In genomic region chr11:93773601-93774200, GRCh38 we compare ENCODE assay signal across 35 cellular contexts.
"Had no signal": no experiment of that assay in that cellular context is flagged by ENCODE, and none has a peak within 500 bp of the region (broad histone marks: within the 10 kb centered on the region; RNA-seq: fewer than 3 reads in every experiment).

No MANE protein-coding gene starts in this region.

- H3K4me3 Mint-ChIP-seq: activated B cell treated with CpG ODN at 0.5 μM for 24 hours; activated CD8-positive, alpha-beta T cell treated with anti-CD3 and anti-CD28 coated beads for 36 hours; activated naive CD4-positive, alpha-beta T cell treated with anti-CD3 and anti-CD28 coated beads for 36 hours; activated naive CD4-positive, alpha-beta T cell treated with anti-CD3 and anti-CD28 coated beads, Interleukin-2, amount 50 U/mL, for 24 hours; activated naive CD8-positive, alpha-beta T cell treated with anti-CD3 and anti-CD28 coated beads for 36 hours; activated naive CD8-positive, alpha-beta T cell treated with anti-CD3 and anti-CD28 coated beads, Interleukin-2, amount 50 U/mL, for 24 hours; activated T-cell treated with anti-CD3 and anti-CD28 coated beads, Interleukin-2, amount 50 U/mL, for 4 hours; brain; central memory CD8-positive, alpha-beta T cell; dendritic cell treated with granulocyte-macrophage colony-stimulating factor and Interleukin-4, amounts not matched to agents 40 ng/mL and 50 ng/mL, for 4 days; endodermal cell; T-helper 17 cell; T-helper 2 cell treated with Interferon-gamma antibody and Interleukin-4, amounts not matched to agents 5 μg/mL and 100 μg/mL, for 36 hours had no signal

- DNase-seq: activated B cell treated with CpG ODN at 0.5 μM for 24 hours; activated CD4-positive, alpha-beta T cell treated with anti-CD3 and anti-CD28 coated beads for 48 hours; activated CD4-positive, alpha-beta T cell treated with anti-CD3 and anti-CD28 coated beads, Interleukin-2, amount 50 U/mL, for 1 hour; activated CD4-positive, alpha-beta T cell treated with anti-CD3 and anti-CD28 coated beads, Interleukin-2, amount 50 U/mL, for 48 hours; activated CD8-positive, alpha-beta memory T cell treated with anti-CD3 and anti-CD28 coated beads for 24 hours; activated CD8-positive, alpha-beta T cell treated with anti-CD3 and anti-CD28 coated beads for 36 hours; activated effector memory CD4-positive, alpha-beta T cell treated with anti-CD3 and anti-CD28 coated beads, Interleukin-2, amount 50 U/mL, for 16 hours; activated naive CD4-positive, alpha-beta T cell treated with anti-CD3 and anti-CD28 coated beads for 36 hours; activated naive CD8-positive, alpha-beta T cell treated with anti-CD3 and anti-CD28 coated beads for 36 hours; activated naive CD8-positive, alpha-beta T cell treated with anti-CD3 and anti-CD28 coated beads, Interleukin-2, amount 50 U/mL, for 24 hours; activated T-cell treated with anti-CD3 and anti-CD28 coated beads, Interleukin-2, amount 50 U/mL, for 4 hours; adrenal gland; amygdala; dorsolateral prefrontal cortex; effector memory CD4-positive, alpha-beta T cell; foreskin keratinocyte; gastrocnemius medialis; glutamatergic neuron; T-helper 1 cell; T-helper 17 cell; T1000; WERI-Rb-1 had no signal

- H3K4me1 Mint-ChIP-seq: activated B cell treated with CpG ODN at 0.5 μM for 24 hours; activated naive CD4-positive, alpha-beta T cell treated with anti-CD3 and anti-CD28 coated beads, Interleukin-2, amount 50 U/mL, for 24 hours; activated naive CD8-positive, alpha-beta T cell treated with anti-CD3 and anti-CD28 coated beads for 36 hours; activated naive CD8-positive, alpha-beta T cell treated with anti-CD3 and anti-CD28 coated beads, Interleukin-2, amount 50 U/mL, for 24 hours; brain; central memory CD8-positive, alpha-beta T cell; T-helper 17 cell had no signal

- H3K27me3 Mint-ChIP-seq: activated B cell treated with CpG ODN at 0.5 μM for 24 hours; activated CD8-positive, alpha-beta T cell treated with anti-CD3 and anti-CD28 coated beads for 36 hours; activated naive CD4-positive, alpha-beta T cell treated with anti-CD3 and anti-CD28 coated beads, Interleukin-2, amount 50 U/mL, for 24 hours; activated naive CD8-positive, alpha-beta T cell treated with anti-CD3 and anti-CD28 coated beads for 36 hours; activated naive CD8-positive, alpha-beta T cell treated with anti-CD3 and anti-CD28 coated beads, Interleukin-2, amount 50 U/mL, for 24 hours; brain; central memory CD8-positive, alpha-beta T cell; dendritic cell treated with granulocyte-macrophage colony-stimulating factor and Interleukin-4, amounts not matched to agents 40 ng/mL and 50 ng/mL, for 4 days; T-helper 17 cell had no signal

- H3K4me1 ChIP-seq: adrenal gland, ascending aorta, breast epithelium, foreskin keratinocyte, gastrocnemius medialis had no signal

- H3K9me3 Mint-ChIP-seq: activated B cell treated with CpG ODN at 0.5 μM for 24 hours; activated CD8-positive, alpha-beta T cell treated with anti-CD3 and anti-CD28 coated beads for 36 hours; activated naive CD4-positive, alpha-beta T cell treated with anti-CD3 and anti-CD28 coated beads, Interleukin-2, amount 50 U/mL, for 24 hours; activated naive CD8-positive, alpha-beta T cell treated with anti-CD3 and anti-CD28 coated beads, Interleukin-2, amount 50 U/mL, for 24 hours; activated T-cell treated with anti-CD3 and anti-CD28 coated beads, Interleukin-2, amount 50 U/mL, for 4 hours; central memory CD8-positive, alpha-beta T cell; dendritic cell treated with granulocyte-macrophage colony-stimulating factor and Interleukin-4, amounts not matched to agents 40 ng/mL and 50 ng/mL, for 4 days; endodermal cell had no signal

- H3K27ac ChIP-seq: adrenal gland, ascending aorta, breast epithelium, cardiac muscle cell, coronary artery, dorsolateral prefrontal cortex, foreskin keratinocyte, gastrocnemius medialis, WERI-Rb-1 had no signal

- H3K36me3 ChIP-seq: adrenal gland, ascending aorta, breast epithelium, cardiac muscle cell, gastrocnemius medialis, WERI-Rb-1 had no signal

- H3K27ac Mint-ChIP-seq: activated B cell treated with CpG ODN at 0.5 μM for 24 hours; activated CD8-positive, alpha-beta T cell treated with anti-CD3 and anti-CD28 coated beads for 36 hours; activated naive CD4-positive, alpha-beta T cell treated with anti-CD3 and anti-CD28 coated beads for 36 hours; activated naive CD4-positive, alpha-beta T cell treated with anti-CD3 and anti-CD28 coated beads, Interleukin-2, amount 50 U/mL, for 24 hours; activated naive CD8-positive, alpha-beta T cell treated with anti-CD3 and anti-CD28 coated beads for 36 hours; activated naive CD8-positive, alpha-beta T cell treated with anti-CD3 and anti-CD28 coated beads, Interleukin-2, amount 50 U/mL, for 24 hours; activated T-helper 2 cell treated with anti-CD3 and anti-CD28 coated beads, Interferon-gamma antibody, Interleukin-2, Interleukin-4, amounts not matched to agents 10 μg/mL and 5 μg/mL and 100 μg/mL, durations not matched to agents 14 hours and 24 hours and 36 hours; brain; endodermal cell; T-helper 17 cell; T-helper 2 cell treated with Interferon-gamma antibody and Interleukin-4, amounts not matched to agents 5 μg/mL and 100 μg/mL, for 36 hours had no signal

- H3K4me3 ChIP-seq: adrenal gland, ascending aorta, breast epithelium, cardiac muscle cell, coronary artery, dorsolateral prefrontal cortex, gastrocnemius medialis had no signal

- H3K9me3 ChIP-seq: adrenal gland, ascending aorta, gastrocnemius medialis had no signal

- ATAC-seq: activated CD4-positive, CD25-positive, alpha-beta regulatory T cell treated with anti-CD3 and anti-CD28 coated beads, Interleukin-2, amount 50 U/mL, for 24 hours; activated CD8-positive, alpha-beta T cell treated with anti-CD3 and anti-CD28 coated beads for 36 hours; activated naive CD8-positive, alpha-beta T cell treated with anti-CD3 and anti-CD28 coated beads, Interleukin-2, amount 50 U/mL, for 24 hours; activated T-cell treated with anti-CD3 and anti-CD28 coated beads, Interleukin-2, amount 50 U/mL, for 4 hours; esophagus mucosa; foreskin keratinocyte; gastrocnemius medialis; T-helper 17 cell had no signal

- H3K27me3 ChIP-seq: adrenal gland, ascending aorta, breast epithelium, cardiac muscle cell, dorsolateral prefrontal cortex, foreskin keratinocyte, gastrocnemius medialis had no signal
